In the genomic region with DNA sequence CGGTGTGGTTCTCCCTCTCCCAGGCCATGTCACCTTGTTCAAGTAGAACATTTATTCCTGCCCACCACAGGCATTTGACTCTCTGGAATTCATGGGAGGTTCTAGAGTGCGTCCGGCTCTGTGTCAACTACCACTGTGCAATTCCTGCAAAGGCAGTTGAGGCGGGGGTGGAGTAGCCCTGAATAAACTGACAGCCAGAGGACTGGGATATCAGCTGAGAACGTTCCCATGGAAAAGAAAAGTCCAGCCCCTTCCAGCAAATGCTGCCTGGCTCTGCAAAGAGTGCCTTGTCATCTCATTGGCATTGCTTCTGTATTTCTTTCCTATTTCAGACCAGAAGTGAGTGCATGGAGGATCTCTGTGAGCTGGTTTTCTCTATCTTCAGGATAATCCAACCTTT, we compare ENCODE assay signal across 12 cellular contexts. TPM values are rescaled to one million over a fixed set of nuclear protein-coding genes. Genes with fewer than 3 reads are reported as not detected.
A peak's percentile ranks its signal among the peaks of the same experiment; 100 is the strongest.
DNase-seq lines count a peak whose midpoint lies in the region; ATAC-seq, FAIRE-seq and TF ChIP-seq lines count a peak whose summit lies in the region.
"Had no signal": no experiment of that assay in that cellular context is flagged by ENCODE, and none has a peak within 500 bp of the region (broad histone marks: within the 10 kb centered on the region; RNA-seq: fewer than 3 reads in every experiment).

No MANE protein-coding gene starts in this region.

- FAIRE-seq in bronchial epithelial cell (lab: Jason Lieb, UNC) (no peak), frontal cortex (lab: Jason Lieb, UNC) (no peak)

- ATAC-seq in right cardiac atrium, result peak; percentile 84 to 91

- no peak overlapping the region for H3K4me3 ChIP-seq in bronchial epithelial cell (ENCODE audit: low read depth, low read length)
- H3K4me3 ChIP-seq in right cardiac atrium (ENCODE audit: low read length), result no peak overlapping the region
- H3K4me3 ChIP-seq: adrenal gland, suprapubic skin had no signal

- peak; percentile 65 for DNase-seq in EH (ENCODE audit: low read depth)
- DNase-seq in bronchial epithelial cell (ENCODE audit: low read depth), result peak; percentile 42
- peak; percentile 70 to 85 (median 73) for DNase-seq in right cardiac atrium
- peak in 9 of 10 donors; percentile 32 to 92 (median 59) for DNase-seq in posterior cingulate gyrus
- DNase-seq in CD1c-positive myeloid dendritic cell (ENCODE audit: extremely low spot score), result no peak
- no peak for DNase-seq in NCI-H1048 (lab: John Stamatoyannopoulos, UW)
- no peak for DNase-seq in frontal cortex (ENCODE audit: low spot score in 2 of 2)
- DNase-seq in NCI-H748 (lab: John Stamatoyannopoulos, UW; ENCODE audit: unreplicated experiment), result no peak
- DNase-seq: erythroblast, NCI-H2081 had no signal

- H3K36me3 ChIP-seq in bronchial epithelial cell (ENCODE audit: control insufficient read depth, insufficient read depth, low read length), result no peaks in the 10 kb centered on the region
- H3K36me3 ChIP-seq: adrenal gland, suprapubic skin had no signal

- H3K9me3 ChIP-seq in right cardiac atrium (ENCODE audit: control insufficient read depth, low read length), result no peaks in the 10 kb centered on the region
- H3K9me3 ChIP-seq: adrenal gland, suprapubic skin had no signal

- H3K4me1 ChIP-seq in right cardiac atrium (ENCODE audit: control insufficient read depth, insufficient read depth, low read length), result peaks cover 4% of the 10 kb centered on the region
- H3K4me1 ChIP-seq: adrenal gland had no signal

- H3K27me3 ChIP-seq in bronchial epithelial cell (ENCODE audit: control insufficient read depth, insufficient read depth, low read length), result no peaks in the 10 kb centered on the region
- H3K27me3 ChIP-seq in right cardiac atrium (ENCODE audit: control insufficient read depth, insufficient read depth), result no peaks in the 10 kb centered on the region
- H3K27me3 ChIP-seq: adrenal gland, suprapubic skin had no signal

- WGBS in right cardiac atrium, result 55% methylated on average over 5 of the region's 5 CpGs

- H3K27ac ChIP-seq in right cardiac atrium (ENCODE audit: low read length), result no peak overlapping the region
- H3K27ac ChIP-seq: adrenal gland, suprapubic skin had no signal

- intact Hi-C loops in right cardiac atrium (cut with DNase I) (no loop called here), posterior cingulate gyrus (cut with DNase I) (no loop called here)

- TF ChIP-seq CTCF in bronchial epithelial cell (IDR thresholded peaks at IDR 0.05; ENCODE audit: insufficient read depth, low read length, severe bottlenecking), result no peak

RNA-seq across cellular contexts. Expression of a gene that starts 18.9 kb away (rescaled TPM):
- 4.7 and 5.9 TPM in 2 replicates for total RNA-seq in bronchial epithelial cell
- 10 to 100 TPM; 11.5 to 15.1 (median 13.7) TPM for total RNA-seq in right cardiac atrium
- 6.2 TPM for polyA plus RNA-seq in right cardiac atrium
- 59.5 TPM for total RNA-seq in frontal cortex

Comparison
In these comparisons a context has a peak if more than half of its experiments do, and no peak if none do; other contexts are left out.
1. DNase-seq: peak in EH (single experiment), bronchial epithelial cell (single experiment), right cardiac atrium (3 of 3) and posterior cingulate gyrus (9 of 10); none in CD1c-positive myeloid dendritic cell (single experiment), NCI-H1048 (single experiment), frontal cortex (0 of 2) and NCI-H748 (single experiment).